Comparison of ENCODE assay signal across 14 cellular contexts in the genomic region with DNA sequence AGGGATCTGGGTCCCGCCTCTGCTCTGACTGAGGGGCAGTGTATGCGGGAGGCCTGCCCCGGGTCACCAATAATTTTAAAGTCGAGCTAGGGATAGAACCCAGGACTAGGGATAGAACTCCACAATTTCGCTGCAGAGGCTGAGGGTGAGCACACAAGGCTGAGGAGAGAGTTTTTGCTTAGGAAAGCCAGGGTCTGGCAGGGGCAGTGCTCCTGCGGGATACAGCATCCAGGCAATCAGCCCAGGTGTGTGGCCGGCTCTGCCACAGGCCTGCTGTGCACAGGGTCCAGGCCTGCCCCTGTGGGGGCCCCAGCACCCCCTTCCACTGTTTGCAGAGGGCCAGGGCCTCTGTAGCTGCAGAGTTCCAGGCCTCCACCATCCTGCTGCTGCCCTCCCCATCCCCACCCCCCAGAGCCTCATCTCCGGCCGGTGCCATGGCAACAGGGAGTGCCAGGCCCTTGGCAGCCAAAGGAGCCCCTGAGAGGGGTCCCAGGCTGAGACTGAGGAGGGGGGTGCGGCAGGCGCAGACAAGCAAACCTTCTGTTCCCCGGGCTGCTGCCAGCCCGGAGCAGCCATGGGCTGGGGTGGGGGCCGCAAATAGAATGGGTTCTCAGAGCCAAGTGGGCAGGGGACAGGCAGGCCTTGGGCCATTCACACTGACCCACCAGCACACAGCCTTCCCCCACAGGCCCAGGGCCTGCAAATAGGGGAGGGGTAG. TPM values are rescaled to one million over a fixed set of nuclear protein-coding genes. Genes with fewer than 3 reads are reported as not detected.
DNase-seq lines count a peak whose midpoint lies in the region; ATAC-seq and TF ChIP-seq lines count a peak whose summit lies in the region.
"Had no signal": no experiment of that assay in that cellular context is flagged by ENCODE, and none has a peak within 500 bp of the region (broad histone marks: within the 10 kb centered on the region; RNA-seq: fewer than 3 reads in every experiment).

No MANE protein-coding gene starts in this region.

- H3K9me3 Mint-ChIP-seq in activated CD8-positive, alpha-beta T cell treated with anti-CD3 and anti-CD28 coated beads for 36 hours, result no peaks in the 10 kb centered on the region
- H3K9me3 Mint-ChIP-seq in natural killer cell treated with Interleukin-12 subunit alpha and Interleukin-12 subunit beta and Interleukin-15 and Interleukin-18, amount 100 ng/mL, for 72 hours, result no peaks in the 10 kb centered on the region
- no peaks in the 10 kb centered on the region for H3K9me3 Mint-ChIP-seq in CD8-positive, alpha-beta T cell

- ATAC-seq in activated CD8-positive, alpha-beta T cell treated with anti-CD3 and anti-CD28 coated beads for 36 hours, result no peak
- no peak for ATAC-seq in natural killer cell treated with Interleukin-12 subunit alpha and Interleukin-12 subunit beta and Interleukin-15 and Interleukin-18, amount 100 ng/mL, for 72 hours
- no peak for ATAC-seq in HG03521 (IDR thresholded peaks at IDR 0.05; ENCODE audit: unreplicated experiment)
- ATAC-seq in CD8-positive, alpha-beta T cell, result no peak
- ATAC-seq: Panc1 had no signal

- H3K4me3 ChIP-seq in AG04450 (ENCODE audit: low read depth, low read length) (no peak overlapping the region), adipocyte (ENCODE audit: low read length) (peak overlapping the region; percentile 68)
- no peak overlapping the region for H3K4me3 ChIP-seq in CD8-positive, alpha-beta T cell (ENCODE audit: low read depth, low read length)

- H3K4me1 ChIP-seq in adipocyte (ENCODE audit: control insufficient read depth, insufficient read depth, low read length), result peaks cover 95% of the 10 kb centered on the region
- H3K4me1 ChIP-seq in CD8-positive, alpha-beta T cell (ENCODE audit: insufficient read depth, low read length), result no peaks in the 10 kb centered on the region

- H3K27ac Mint-ChIP-seq in activated CD8-positive, alpha-beta T cell treated with anti-CD3 and anti-CD28 coated beads for 36 hours, result no peak overlapping the region
- H3K27ac Mint-ChIP-seq in natural killer cell treated with Interleukin-12 subunit alpha and Interleukin-12 subunit beta and Interleukin-15 and Interleukin-18, amount 100 ng/mL, for 72 hours, result no peak overlapping the region
- H3K27ac Mint-ChIP-seq in CD8-positive, alpha-beta T cell, result no peak overlapping the region

- H3K27ac ChIP-seq in AG04450 (ENCODE audit: low read depth, low read length), result peak overlapping the region; percentile 39
- H3K27ac ChIP-seq in CD8-positive, alpha-beta T cell (ENCODE audit: low read depth, low read length), result no peak overlapping the region

- intact Hi-C loops in activated CD8-positive, alpha-beta T cell treated with anti-CD3 and anti-CD28 coated beads for 36 hours (cut with micrococcal nuclease), result no loop called here
- intact Hi-C loops in CD8-positive, alpha-beta T cell (cut with DNase I, micrococcal nuclease), result no loop called here

- H3K27me3 ChIP-seq in AG04450 (ENCODE audit: control insufficient read depth, insufficient read depth, low read length) (no peaks in the 10 kb centered on the region), adipocyte (replicated peaks; ENCODE audit: control insufficient read depth, insufficient read depth, low read length) (no peaks in the 10 kb centered on the region)
- H3K27me3 ChIP-seq in CD8-positive, alpha-beta T cell (ENCODE audit: insufficient read depth, low read length), result no peaks in the 10 kb centered on the region

- no peaks in the 10 kb centered on the region for H3K36me3 Mint-ChIP-seq in activated CD8-positive, alpha-beta T cell treated with anti-CD3 and anti-CD28 coated beads for 36 hours (ENCODE audit: low read depth)
- no peaks in the 10 kb centered on the region for H3K36me3 Mint-ChIP-seq in natural killer cell treated with Interleukin-12 subunit alpha and Interleukin-12 subunit beta and Interleukin-15 and Interleukin-18, amount 100 ng/mL, for 72 hours
- H3K36me3 Mint-ChIP-seq in CD8-positive, alpha-beta T cell, result no peaks in the 10 kb centered on the region

- H3K36me3 ChIP-seq in adipocyte (ENCODE audit: control insufficient read depth, insufficient read depth, low read length, severe bottlenecking), result no peaks in the 10 kb centered on the region
- H3K36me3 ChIP-seq in CD8-positive, alpha-beta T cell (ENCODE audit: insufficient read depth, low read length), result no peaks in the 10 kb centered on the region

- no peaks in the 10 kb centered on the region for H3K27me3 Mint-ChIP-seq in activated CD8-positive, alpha-beta T cell treated with anti-CD3 and anti-CD28 coated beads for 36 hours
- no peaks in the 10 kb centered on the region for H3K27me3 Mint-ChIP-seq in natural killer cell treated with Interleukin-12 subunit alpha and Interleukin-12 subunit beta and Interleukin-15 and Interleukin-18, amount 100 ng/mL, for 72 hours
- H3K27me3 Mint-ChIP-seq in CD8-positive, alpha-beta T cell (ENCODE audit: low read depth), result no peaks in the 10 kb centered on the region

- no peak for TF ChIP-seq CTCF in AG04450 (IDR thresholded peaks at IDR 0.05; ENCODE audit: low read depth, low read length)
- no peak for TF ChIP-seq CTCF in activated CD8-positive, alpha-beta T cell treated with anti-CD3 and anti-CD28 coated beads for 36 hours (IDR thresholded peaks at IDR 0.05)
- TF ChIP-seq CTCF in CD8-positive, alpha-beta T cell (IDR thresholded peaks at IDR 0.05), result no peak

- CTCF ChIA-PET in AG04450 (lab: Charles Lee), result no interaction called here
- CTCF ChIA-PET in activated CD8-positive, alpha-beta T cell treated with anti-CD3 and anti-CD28 coated beads for 36 hours (lab: Charles Lee), result interaction anchor here (1.9 kb wide), 1 partner anchor 15 kb away, joined by 8 read pairs; no protein-coding TSS in a partner anchor
- CTCF ChIA-PET in CD8-positive, alpha-beta T cell (lab: Charles Lee), result no interaction called here

- peak overlapping the region; percentile 91 for H3K9ac ChIP-seq in adipocyte (ENCODE audit: low read length)

- H3K4me3 Mint-ChIP-seq in activated CD8-positive, alpha-beta T cell treated with anti-CD3 and anti-CD28 coated beads for 36 hours, result no peak overlapping the region
- H3K4me3 Mint-ChIP-seq in natural killer cell treated with Interleukin-12 subunit alpha and Interleukin-12 subunit beta and Interleukin-15 and Interleukin-18, amount 100 ng/mL, for 72 hours, result no peak overlapping the region
- H3K4me3 Mint-ChIP-seq in CD8-positive, alpha-beta T cell, result no peak overlapping the region

- no peak for DNase-seq in AG04450 (ENCODE audit: low read depth, low spot score)
- no peak for DNase-seq in adipocyte (ENCODE audit: low read depth)
- peak in 29 of 51 donors; percentile 21 to 86 (median 69) for DNase-seq in hypothalamus (lab: John Stamatoyannopoulos, UW)
- DNase-seq in putamen (ENCODE audit: low spot score), result peak; percentile 64
- DNase-seq in activated CD8-positive, alpha-beta T cell treated with anti-CD3 and anti-CD28 coated beads for 36 hours, result no peak
- no peak for DNase-seq in natural killer cell treated with Interleukin-12 subunit alpha and Interleukin-12 subunit beta and Interleukin-15 and Interleukin-18, amount 100 ng/mL, for 72 hours (ENCODE audit: low spot score)
- no peak for DNase-seq in CD8-positive, alpha-beta T cell
- DNase-seq: activated effector memory CD4-positive, alpha-beta T cell treated with anti-CD3 and anti-CD28 coated beads, Interleukin-2, amount 50 U/mL, for 16 hours; DMS53; small intestine had no signal

- POLR2A ChIA-PET in AG04450 (lab: Yijun Ruan, JAX), result no interaction called here
- POLR2A ChIA-PET in activated CD8-positive, alpha-beta T cell treated with anti-CD3 and anti-CD28 coated beads for 36 hours (lab: Charles Lee), result no interaction called here
- POLR2A ChIA-PET in CD8-positive, alpha-beta T cell (lab: Charles Lee), result interaction anchor here (0.6 kb wide), 1 partner anchor 78 kb away, joined by 4 read pairs; no protein-coding TSS in a partner anchor

- H3K4me1 Mint-ChIP-seq in activated CD8-positive, alpha-beta T cell treated with anti-CD3 and anti-CD28 coated beads for 36 hours (ENCODE audit: low read depth), result no peaks in the 10 kb centered on the region
- H3K4me1 Mint-ChIP-seq in natural killer cell treated with Interleukin-12 subunit alpha and Interleukin-12 subunit beta and Interleukin-15 and Interleukin-18, amount 100 ng/mL, for 72 hours (ENCODE audit: low read depth in 2 of 2), result peaks cover 43 to 50% of the 10 kb centered on the region in 2 donors
- no peaks in the 10 kb centered on the region for H3K4me1 Mint-ChIP-seq in CD8-positive, alpha-beta T cell (ENCODE audit: low read depth)

- H3K9me3 ChIP-seq in AG04450 (ENCODE audit: control insufficient read depth, insufficient read depth, low read length) (no peaks in the 10 kb centered on the region; the same call in 1 of the 2 replicates), adipocyte (ENCODE audit: control insufficient read depth, low read length) (no peaks in the 10 kb centered on the region)
- H3K9me3 ChIP-seq in CD8-positive, alpha-beta T cell (ENCODE audit: low read length), result no peaks in the 10 kb centered on the region

RNA-seq across cellular contexts. Expression of a gene that starts 8.6 kb away (rescaled TPM):
- 118 and 149 TPM in 2 replicates for polyA plus RNA-seq in AG04450 (2011; rRNA removed)
- polyA minus RNA-seq in AG04450 (2011; rRNA and poly(A)+ RNA removed), result 317 and 389 TPM in 2 replicates
- under 1 TPM; 0.58 to 0.74 TPM for total RNA-seq in activated CD8-positive, alpha-beta T cell treated with anti-CD3 and anti-CD28 coated beads for 36 hours
- 1 to 10 TPM; 4.4 to 9.0 TPM for total RNA-seq in natural killer cell treated with Interleukin-12 subunit alpha and Interleukin-12 subunit beta and Interleukin-15 and Interleukin-18, amount 100 ng/mL, for 72 hours
- under 1 TPM in 1 of 2 experiments, not detected in 1; 0.05 TPM for total RNA-seq in CD8-positive, alpha-beta T cell

RNA-seq across cellular contexts. Expression of a gene that starts 19.6 kb away (rescaled TPM):
- polyA plus RNA-seq in AG04450 (2011; rRNA removed), result 0.30 and 0.41 TPM in 2 replicates
- polyA minus RNA-seq in AG04450 (2011; rRNA and poly(A)+ RNA removed), result 0.26 TPM in 1 of 2 replicates, not detected in the other
- total RNA-seq in activated CD8-positive, alpha-beta T cell treated with anti-CD3 and anti-CD28 coated beads for 36 hours, result not detected
- not detected for total RNA-seq in natural killer cell treated with Interleukin-12 subunit alpha and Interleukin-12 subunit beta and Interleukin-15 and Interleukin-18, amount 100 ng/mL, for 72 hours
- not detected for total RNA-seq in CD8-positive, alpha-beta T cell
- total RNA-seq: myocyte; T-helper 2 cell treated with Interferon-gamma antibody and Interleukin-4, amounts not matched to agents 100 ng/mL and 5 ng/mL, for 36 hours had no signal

RNA-seq across cellular contexts. Expression of a gene that starts 42.8 kb away (rescaled TPM):
- not detected in 2 replicates for polyA plus RNA-seq in AG04450 (2011; rRNA removed)
- 0.09 and 0.18 TPM in 2 replicates for polyA minus RNA-seq in AG04450 (2011; rRNA and poly(A)+ RNA removed)
- not detected for total RNA-seq in activated CD8-positive, alpha-beta T cell treated with anti-CD3 and anti-CD28 coated beads for 36 hours
- not detected for total RNA-seq in natural killer cell treated with Interleukin-12 subunit alpha and Interleukin-12 subunit beta and Interleukin-15 and Interleukin-18, amount 100 ng/mL, for 72 hours
- total RNA-seq in CD8-positive, alpha-beta T cell, result not detected
- total RNA-seq: myocyte; T-helper 2 cell treated with Interferon-gamma antibody and Interleukin-4, amounts not matched to agents 100 ng/mL and 5 ng/mL, for 36 hours had no signal

Comparison
In these comparisons a context has a peak if more than half of its experiments do, and no peak if none do; other contexts are left out.
1. DNase-seq: peak in hypothalamus (29 of 51) and putamen (single experiment); none in AG04450 (single experiment), adipocyte (single experiment), activated CD8-positive, alpha-beta T cell treated with anti-CD3 and anti-CD28 coated beads for 36 hours (single experiment), natural killer cell treated with Interleukin-12 subunit alpha and Interleukin-12 subunit beta and Interleukin-15 and Interleukin-18, amount 100 ng/mL, for 72 hours (single experiment) and CD8-positive, alpha-beta T cell (0 of 7).